Comparison of ENCODE assay signal across 8 cellular contexts in genomic region chr12:55829967-55830600, GRCh38. TPM values are rescaled to one million over a fixed set of nuclear protein-coding genes. Genes with fewer than 3 reads are reported as not detected.
DNase-seq lines count a peak whose midpoint lies in the region; ATAC-seq, FAIRE-seq and TF ChIP-seq lines count a peak whose summit lies in the region.

No MANE protein-coding gene starts in this region.

- peak overlapping the region; percentile 25 for H2AFZ ChIP-seq in endothelial cell of umbilical vein (ENCODE audit: low read depth, low read length)

- BruUV-seq in endothelial cell of umbilical vein (replicated peaks; lab: Mats Ljungman, UMichigan): TSS peak; percentile 58

- H3K9me3 ChIP-seq in ES-I3 (ENCODE audit: control insufficient read depth, insufficient read depth, low read length): no peaks in the 10 kb centered on the region
- no peaks in the 10 kb centered on the region for H3K9me3 ChIP-seq in endothelial cell of umbilical vein (replicated peaks; ENCODE audit: control insufficient read depth, insufficient read depth, low read length)
- H3K9me3 ChIP-seq in mucosa of descending colon: no peaks in the 10 kb centered on the region
- no peaks in the 10 kb centered on the region for H3K9me3 ChIP-seq in thyroid gland

- dilution Hi-C loops in endothelial cell of umbilical vein (cut with MboI; ENCODE audit: extremely low pct_ligation_motif_present, low sequenced_read_pairs): no loop called here

- CTCF ChIA-PET in activated CD8-positive, alpha-beta T cell treated with anti-CD3 and anti-CD28 coated beads for 36 hours (lab: Charles Lee): interaction anchor here (0.5 to 3.9 kb wide), 9 partner anchors 11 to 109 kb away, joined by 3 to 31 read pairs (median 5); partner anchors contain the start of genes ORMDL2, PYM1 and SARNP
- CTCF ChIA-PET in endothelial cell of umbilical vein (lab: Charles Lee): interaction anchor here (0.9 to 4.5 kb wide), 16 partner anchors 9 to 199 kb away, joined by 3 to 38 read pairs (median 6); partner anchors contain the start of genes MMP19, ORMDL2, RAB5B and SARNP

- H3K4me1 Mint-ChIP-seq in activated CD8-positive, alpha-beta T cell treated with anti-CD3 and anti-CD28 coated beads for 36 hours (ENCODE audit: low read depth): peaks cover 44% of the 10 kb centered on the region

- H3K27me3 Mint-ChIP-seq in activated CD8-positive, alpha-beta T cell treated with anti-CD3 and anti-CD28 coated beads for 36 hours: no peaks in the 10 kb centered on the region

- H4K20me1 ChIP-seq in endothelial cell of umbilical vein (replicated peaks; ENCODE audit: control insufficient read depth, extremely low read depth, insufficient read depth, low read length): no peaks in the 10 kb centered on the region

- POLR2A ChIA-PET in activated CD8-positive, alpha-beta T cell treated with anti-CD3 and anti-CD28 coated beads for 36 hours (lab: Charles Lee): interaction anchor here (0.6 to 4.9 kb wide), 22 partner anchors 10 to 1268 kb away, joined by 3 to 20 read pairs (median 4); partner anchors contain the start of genes CD63, MMP19 and SARNP
- POLR2A ChIA-PET in endothelial cell of umbilical vein (lab: Charles Lee): interaction anchor here (0.6 to 3.1 kb wide), 8 partner anchors 9 to 165 kb away, joined by 4 to 40 read pairs (median 8); partner anchors contain the start of genes ORMDL2, PYM1, RAB5B and SARNP

- peaks cover 26% of the 10 kb centered on the region for H3K36me3 Mint-ChIP-seq in activated CD8-positive, alpha-beta T cell treated with anti-CD3 and anti-CD28 coated beads for 36 hours (ENCODE audit: low read depth)

- H3K4me3 Mint-ChIP-seq in activated CD8-positive, alpha-beta T cell treated with anti-CD3 and anti-CD28 coated beads for 36 hours: peak overlapping the region; percentile 97

- no peaks in the 10 kb centered on the region for H3K9me3 Mint-ChIP-seq in activated CD8-positive, alpha-beta T cell treated with anti-CD3 and anti-CD28 coated beads for 36 hours

- no peaks in the 10 kb centered on the region for H3K9me1 ChIP-seq in endothelial cell of umbilical vein (replicated peaks; ENCODE audit: control insufficient read depth, extremely low read depth, insufficient read depth, low read length)

- H3K27me3 ChIP-seq in endothelial cell of umbilical vein (ENCODE audit: control insufficient read depth in 2 of 2, insufficient read depth in 2 of 2, low read length in 2 of 2) (no peaks in the 10 kb centered on the region), thyroid gland (no peaks in the 10 kb centered on the region)

- H3K27ac Mint-ChIP-seq in activated CD8-positive, alpha-beta T cell treated with anti-CD3 and anti-CD28 coated beads for 36 hours: peak overlapping the region; percentile 93

- TF ChIP-seq POLR2A in endothelial cell of umbilical vein (IDR thresholded peaks at IDR 0.05; ENCODE audit: low read depth, low read length) (no peak), thyroid gland (IDR thresholded peaks at IDR 0.05) (no peak)

- H3K27ac ChIP-seq in endothelial cell of umbilical vein (ENCODE audit: insufficient read depth, low read depth, low read length) (peak overlapping the region; percentile 60), thyroid gland (peak overlapping the region; percentile 88 to 91 (median 90))

- H3K79me2 ChIP-seq in endothelial cell of umbilical vein (ENCODE audit: control insufficient read depth, insufficient read depth, low read length): peaks cover 32% of the 10 kb centered on the region

- WGBS in thyroid gland, 2 donors: 0 to 2% methylated on average over 25 to 37 of the region's 37 CpGs

- FAIRE-seq in endothelial cell of umbilical vein (lab: Jason Lieb, UNC): peak; percentile 26

- H3K4me1 ChIP-seq in ES-I3 (ENCODE audit: insufficient read depth, low read length) (peaks cover 3% of the 10 kb centered on the region; the same call in 1 of the 2 replicates), endothelial cell of umbilical vein (ENCODE audit: control insufficient read depth, extremely low read depth, insufficient read depth, low read length) (peaks cover 27% of the 10 kb centered on the region), mucosa of descending colon (ENCODE audit: low read depth) (peaks cover 21% of the 10 kb centered on the region), thyroid gland (peaks cover 42 to 48% of the 10 kb centered on the region in 2 donors)

- ATAC-seq in GM21381 (IDR thresholded peaks at IDR 0.05; ENCODE audit: unreplicated experiment) (peak; percentile 18), mucosa of descending colon (peak; percentile 45)
- ATAC-seq in activated CD8-positive, alpha-beta T cell treated with anti-CD3 and anti-CD28 coated beads for 36 hours: peak; percentile 26

- peak; percentile 51 for DNase-seq in HuH-7.5 (ENCODE audit: low spot score)
- DNase-seq in activated CD8-positive, alpha-beta T cell treated with anti-CD3 and anti-CD28 coated beads for 36 hours: peak; percentile 61
- peak; percentile 70 for DNase-seq in endothelial cell of umbilical vein (ENCODE audit: low read depth, low spot score)
- DNase-seq in mucosa of descending colon: peak; percentile 61 to 81 (median 80)
- peak; percentile 70 to 73 for DNase-seq in thyroid gland
- no peak for DNase-seq in cerebellar cortex (ENCODE audit: low spot score)

- peak overlapping the region; percentile 80 for H3K9ac ChIP-seq in ES-I3 (ENCODE audit: low read depth, low read length)
- H3K9ac ChIP-seq in endothelial cell of umbilical vein (replicated peaks; ENCODE audit: extremely low read depth, insufficient read depth, low read length): peak overlapping the region; percentile 86

- H3K36me3 ChIP-seq in ES-I3 (ENCODE audit: insufficient read depth, low read length): no peaks in the 10 kb centered on the region
- no peaks in the 10 kb centered on the region for H3K36me3 ChIP-seq in endothelial cell of umbilical vein (ENCODE audit: control insufficient read depth in 2 of 2, extremely low read depth in 1 of 2, insufficient read depth in 2 of 2, low read length in 2 of 2)
- peaks cover 5% of the 10 kb centered on the region for H3K36me3 ChIP-seq in mucosa of descending colon (ENCODE audit: low read depth)
- no peaks in the 10 kb centered on the region for H3K36me3 ChIP-seq in thyroid gland

- no peak for TF ChIP-seq CTCF in activated CD8-positive, alpha-beta T cell treated with anti-CD3 and anti-CD28 coated beads for 36 hours (IDR thresholded peaks at IDR 0.05)
- TF ChIP-seq CTCF in endothelial cell of umbilical vein (IDR thresholded peaks at IDR 0.05; ENCODE audit: extremely low read depth in 1 of 2, insufficient read depth in 1 of 2, low read depth in 1 of 2, low read length in 2 of 2): no peak
- no peak for TF ChIP-seq CTCF in mucosa of descending colon (IDR thresholded peaks at IDR 0.05)
- TF ChIP-seq CTCF in thyroid gland (IDR thresholded peaks at IDR 0.05): no peak

- intact Hi-C loops in activated CD8-positive, alpha-beta T cell treated with anti-CD3 and anti-CD28 coated beads for 36 hours (cut with micrococcal nuclease): loop anchor here (2.0 kb wide), 1 partner anchor 97 kb away; the partner anchor contains the start of gene PYM1
- intact Hi-C loops in endothelial cell of umbilical vein (cut with micrococcal nuclease): loop anchor here (1.0 kb wide), 5 partner anchors 12 to 275 kb away; partner anchors contain the start of genes ORMDL2 and PYM1
- intact Hi-C loops in mucosa of descending colon (cut with DNase I, micrococcal nuclease): no loop called here
- intact Hi-C loops in thyroid gland (cut with DNase I): loop anchor here (5.0 kb wide), 1 partner anchor 107 kb away; no protein-coding TSS in a partner anchor

- peak overlapping the region; percentile 74 for H3K4me2 ChIP-seq in endothelial cell of umbilical vein (ENCODE audit: insufficient read depth, low read length)

- H3K4me3 ChIP-seq in endothelial cell of umbilical vein (replicated peaks in 1 of 3; ENCODE audit: insufficient read depth in 1 of 3, low read depth in 1 of 3, low read length in 3 of 3): peak overlapping the region; percentile 81 to 92 (median 82)
- peak overlapping the region; percentile 44 for H3K4me3 ChIP-seq in mucosa of descending colon
- H3K4me3 ChIP-seq in thyroid gland (replicated peaks in 1 of 3): peak overlapping the region; percentile 30 to 93 (median 71)

RNA-seq across cellular contexts. Expression of gene DNAJC14, which starts 0.7 kb away (rescaled TPM):
- 10 to 100 TPM; 23.1 to 23.7 TPM for total RNA-seq in activated CD8-positive, alpha-beta T cell treated with anti-CD3 and anti-CD28 coated beads for 36 hours
- total RNA-seq in endothelial cell of umbilical vein (29.7 and 33.3 TPM in 2 replicates), mucosa of descending colon (10 to 100 TPM; 26.6 to 30.8 (median 27.7) TPM), thyroid gland (10 to 100 TPM; 39.6 to 49.0 (median 45.1) TPM)
- polyA plus RNA-seq in endothelial cell of umbilical vein: 15.7 and 16.0 TPM in 2 replicates
- polyA plus RNA-seq in endothelial cell of umbilical vein (2011; cell fraction: cytosol; rRNA removed): 14.4 and 15.0 TPM in 2 replicates
- 7.0 and 7.4 TPM in 2 replicates for polyA plus RNA-seq in endothelial cell of umbilical vein (2011; cell fraction: nucleus; rRNA removed)
- 24.0 and 24.1 TPM in 2 replicates for polyA plus RNA-seq in endothelial cell of umbilical vein (2012)
- 11.1 and 19.5 TPM in 2 replicates for polyA minus RNA-seq in endothelial cell of umbilical vein
- 11.3 TPM for polyA minus RNA-seq in endothelial cell of umbilical vein (2011; cell fraction: cytosol; rRNA and poly(A)+ RNA removed)
- polyA minus RNA-seq in endothelial cell of umbilical vein (2011; cell fraction: nucleus; rRNA and poly(A)+ RNA removed): 5.2 and 6.0 TPM in 2 replicates

RNA-seq across cellular contexts. Expression of gene ORMDL2, which starts 12.2 kb away (rescaled TPM):
- total RNA-seq in activated CD8-positive, alpha-beta T cell treated with anti-CD3 and anti-CD28 coated beads for 36 hours: 10 to 100 TPM; 24.2 to 27.0 TPM
- total RNA-seq in endothelial cell of umbilical vein: 55.0 and 57.8 TPM in 2 replicates
- 70.4 and 111 TPM in 2 replicates for polyA plus RNA-seq in endothelial cell of umbilical vein
- 60.4 and 65.3 TPM in 2 replicates for polyA plus RNA-seq in endothelial cell of umbilical vein (2011; cell fraction: cytosol; rRNA removed)
- polyA plus RNA-seq in endothelial cell of umbilical vein (2011; cell fraction: nucleus; rRNA removed): 22.9 and 28.0 TPM in 2 replicates
- 59.2 and 74.3 TPM in 2 replicates for polyA plus RNA-seq in endothelial cell of umbilical vein (2012)
- 85.2 and 109 TPM in 2 replicates for polyA minus RNA-seq in endothelial cell of umbilical vein
- 47.1 TPM for polyA minus RNA-seq in endothelial cell of umbilical vein (2011; cell fraction: cytosol; rRNA and poly(A)+ RNA removed)
- 19.0 and 31.2 TPM in 2 replicates for polyA minus RNA-seq in endothelial cell of umbilical vein (2011; cell fraction: nucleus; rRNA and poly(A)+ RNA removed)
- 10 to 100 TPM; 42.1 to 97.8 (median 74.2) TPM for total RNA-seq in mucosa of descending colon
- total RNA-seq in thyroid gland: 10 to 100 TPM; 17.7 to 39.2 (median 23.4) TPM

RNA-seq across cellular contexts. Expression of gene SARNP, which starts 12.6 kb away (rescaled TPM):
- total RNA-seq in activated CD8-positive, alpha-beta T cell treated with anti-CD3 and anti-CD28 coated beads for 36 hours: 10 to 100 TPM; 93.9 to 94.0 TPM
- total RNA-seq in endothelial cell of umbilical vein (88.1 and 101 TPM in 2 replicates), mucosa of descending colon (10 to 100 TPM; 38.7 to 45.9 (median 41.3) TPM), thyroid gland (10 to 100 TPM; 33.6 to 61.0 (median 52.3) TPM)
- 101 and 108 TPM in 2 replicates for polyA plus RNA-seq in endothelial cell of umbilical vein
- 113 and 114 TPM in 2 replicates for polyA plus RNA-seq in endothelial cell of umbilical vein (2011; cell fraction: cytosol; rRNA removed)
- polyA plus RNA-seq in endothelial cell of umbilical vein (2011; cell fraction: nucleus; rRNA removed): 57.2 and 74.4 TPM in 2 replicates
- 139 and 163 TPM in 2 replicates for polyA plus RNA-seq in endothelial cell of umbilical vein (2012)
- polyA minus RNA-seq in endothelial cell of umbilical vein: 45.1 and 56.5 TPM in 2 replicates
- 22.4 TPM for polyA minus RNA-seq in endothelial cell of umbilical vein (2011; cell fraction: cytosol; rRNA and poly(A)+ RNA removed)
- polyA minus RNA-seq in endothelial cell of umbilical vein (2011; cell fraction: nucleus; rRNA and poly(A)+ RNA removed): 25.4 and 37.1 TPM in 2 replicates

RNA-seq across cellular contexts. Expression of gene MMP19, which starts 12.7 kb away (rescaled TPM):
- total RNA-seq in activated CD8-positive, alpha-beta T cell treated with anti-CD3 and anti-CD28 coated beads for 36 hours: not detected
- 0.31 and 0.78 TPM in 2 replicates for total RNA-seq in endothelial cell of umbilical vein
- 1.6 and 2.0 TPM in 2 replicates for polyA plus RNA-seq in endothelial cell of umbilical vein
- polyA plus RNA-seq in endothelial cell of umbilical vein (2011; cell fraction: cytosol; rRNA removed): 1.7 and 2.2 TPM in 2 replicates
- polyA plus RNA-seq in endothelial cell of umbilical vein (2011; cell fraction: nucleus; rRNA removed): 3.2 and 4.1 TPM in 2 replicates
- polyA plus RNA-seq in endothelial cell of umbilical vein (2012): 2.1 and 3.2 TPM in 2 replicates
- polyA minus RNA-seq in endothelial cell of umbilical vein: 0.93 and 1.3 TPM in 2 replicates
- not detected for polyA minus RNA-seq in endothelial cell of umbilical vein (2011; cell fraction: cytosol; rRNA and poly(A)+ RNA removed)
- 1.2 TPM in 1 of 2 replicates, not detected in the other for polyA minus RNA-seq in endothelial cell of umbilical vein (2011; cell fraction: nucleus; rRNA and poly(A)+ RNA removed)
- total RNA-seq in mucosa of descending colon: 1 to 10 TPM; 1.7 to 6.6 (median 5.0) TPM
- 1 to 10 TPM; 2.3 to 4.2 (median 3.4) TPM for total RNA-seq in thyroid gland

Comparison
In these comparisons a context has a peak if more than half of its experiments do, and no peak if none do; other contexts are left out.
1. intact Hi-C loops: an anchor here in activated CD8-positive, alpha-beta T cell treated with anti-CD3 and anti-CD28 coated beads for 36 hours (2.0 kb wide), endothelial cell of umbilical vein (1.0 kb wide) and thyroid gland (5.0 kb wide); none called in mucosa of descending colon.